Comparison of ENCODE assay signal across 1 cellular context in the genomic region with DNA sequence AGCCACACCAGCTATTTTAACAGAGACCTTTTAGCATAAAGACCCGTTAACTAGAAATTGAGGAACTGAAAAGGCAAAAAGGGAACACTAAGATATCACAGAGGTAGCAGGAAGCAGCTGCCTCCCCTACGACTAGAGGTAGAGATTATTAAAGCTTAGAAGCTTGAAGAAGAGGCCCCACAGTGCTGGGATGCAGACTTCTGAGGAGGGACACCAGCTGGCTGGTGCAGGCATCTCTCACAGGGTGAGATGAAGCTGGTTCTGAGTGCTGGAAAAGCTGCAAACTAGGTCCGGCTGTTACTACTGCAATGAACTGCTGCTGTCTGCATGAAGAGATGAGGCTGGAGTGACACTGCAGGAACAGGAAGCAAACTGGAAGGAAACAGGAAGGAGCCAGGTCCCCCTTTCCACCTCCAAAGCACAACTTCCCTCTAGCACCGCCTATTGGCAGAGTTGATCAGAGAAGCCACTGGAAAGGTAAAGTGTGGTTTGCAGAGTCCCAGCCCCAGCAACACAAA.
TF ChIP-seq lines count a peak whose summit lies in the region.

No MANE protein-coding gene starts in this region.

TF ChIP-seq in GM12878, 131 proteins besides CTCF, POLR2A, EP300 and RAD21 (continued from another document and continues in another):
- TF ChIP-seq IRF5 (IDR thresholded peaks at IDR 0.05; ENCODE audit: borderline replicate concordance), result no peak
- TF ChIP-seq SMC3 (IDR thresholded peaks at IDR 0.05; ENCODE audit: borderline replicate concordance, low read length), result peak; percentile 12; the same call in 1 of the 2 replicates
- no peak for TF ChIP-seq NFXL1 (IDR thresholded peaks at IDR 0.05; ENCODE audit: borderline replicate concordance)
- TF ChIP-seq TCF12 (IDR thresholded peaks at IDR 0.05; ENCODE audit: low read depth, low read length), result peak; percentile 78
- TF ChIP-seq RELA (IDR thresholded peaks at IDR 0.05; ENCODE audit: borderline replicate concordance, partially characterized antibody), result no peak
- no peak for TF ChIP-seq USF2 (IDR thresholded peaks at IDR 0.05; ENCODE audit: borderline replicate concordance, low read depth, low read length)
- 0 out of 2 replicates have a peak, but pooled peaks have one; percentile 23 for TF ChIP-seq CBX5 (IDR thresholded peaks at IDR 0.05; ENCODE audit: low read depth)
- TF ChIP-seq, protein P1, sequence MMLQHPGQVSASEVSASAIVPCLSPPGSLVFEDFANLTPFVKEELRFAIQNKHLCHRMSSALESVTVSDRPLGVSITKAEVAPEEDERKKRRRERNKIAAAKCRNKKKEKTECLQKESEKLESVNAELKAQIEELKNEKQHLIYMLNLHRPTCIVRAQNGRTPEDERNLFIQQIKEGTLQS (IDR thresholded peaks at IDR 0.05; ENCODE audit: borderline replicate concordance, extremely low read depth, low read depth, low read length), result no peak
- no peak for TF ChIP-seq STAT3 (IDR thresholded peaks at IDR 0.05; ENCODE audit: low read depth, low read length)
- TF ChIP-seq EED (IDR thresholded peaks at IDR 0.05; ENCODE audit: low read depth), result 0 out of 2 replicates have a peak, but pooled peaks have one; percentile 35
- TF ChIP-seq, protein P2, sequence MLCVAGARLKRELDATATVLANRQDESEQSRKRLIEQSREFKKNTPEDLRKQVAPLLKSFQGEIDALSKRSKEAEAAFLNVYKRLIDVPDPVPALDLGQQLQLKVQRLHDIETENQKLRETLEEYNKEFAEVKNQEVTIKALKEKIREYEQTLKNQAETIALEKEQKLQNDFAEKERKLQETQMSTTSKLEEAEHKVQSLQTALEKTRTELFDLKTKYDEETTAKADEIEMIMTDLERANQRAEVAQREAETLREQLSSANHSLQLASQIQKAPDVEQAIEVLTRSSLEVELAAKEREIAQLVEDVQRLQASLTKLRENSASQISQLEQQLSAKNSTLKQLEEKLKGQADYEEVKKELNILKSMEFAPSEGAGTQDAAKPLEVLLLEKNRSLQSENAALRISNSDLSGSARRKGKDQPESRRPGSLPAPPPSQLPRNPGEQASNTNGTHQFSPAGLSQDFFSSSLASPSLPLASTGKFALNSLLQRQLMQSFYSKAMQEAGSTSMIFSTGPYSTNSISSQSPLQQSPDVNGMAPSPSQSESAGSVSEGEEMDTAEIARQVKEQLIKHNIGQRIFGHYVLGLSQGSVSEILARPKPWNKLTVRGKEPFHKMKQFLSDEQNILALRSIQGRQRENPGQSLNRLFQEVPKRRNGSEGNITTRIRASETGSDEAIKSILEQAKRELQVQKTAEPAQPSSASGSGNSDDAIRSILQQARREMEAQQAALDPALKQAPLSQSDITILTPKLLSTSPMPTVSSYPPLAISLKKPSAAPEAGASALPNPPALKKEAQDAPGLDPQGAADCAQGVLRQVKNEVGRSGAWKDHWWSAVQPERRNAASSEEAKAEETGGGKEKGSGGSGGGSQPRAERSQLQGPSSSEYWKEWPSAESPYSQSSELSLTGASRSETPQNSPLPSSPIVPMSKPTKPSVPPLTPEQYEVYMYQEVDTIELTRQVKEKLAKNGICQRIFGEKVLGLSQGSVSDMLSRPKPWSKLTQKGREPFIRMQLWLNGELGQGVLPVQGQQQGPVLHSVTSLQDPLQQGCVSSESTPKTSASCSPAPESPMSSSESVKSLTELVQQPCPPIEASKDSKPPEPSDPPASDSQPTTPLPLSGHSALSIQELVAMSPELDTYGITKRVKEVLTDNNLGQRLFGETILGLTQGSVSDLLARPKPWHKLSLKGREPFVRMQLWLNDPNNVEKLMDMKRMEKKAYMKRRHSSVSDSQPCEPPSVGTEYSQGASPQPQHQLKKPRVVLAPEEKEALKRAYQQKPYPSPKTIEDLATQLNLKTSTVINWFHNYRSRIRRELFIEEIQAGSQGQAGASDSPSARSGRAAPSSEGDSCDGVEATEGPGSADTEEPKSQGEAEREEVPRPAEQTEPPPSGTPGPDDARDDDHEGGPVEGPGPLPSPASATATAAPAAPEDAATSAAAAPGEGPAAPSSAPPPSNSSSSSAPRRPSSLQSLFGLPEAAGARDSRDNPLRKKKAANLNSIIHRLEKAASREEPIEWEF (IDR thresholded peaks at IDR 0.05; ENCODE audit: insufficient replicate concordance, low read depth, low read length), result no peak
- TF ChIP-seq SRF (IDR thresholded peaks at IDR 0.05; ENCODE audit: low read depth in 2 of 2, low read length in 2 of 2), result no peak
- TF ChIP-seq BCL11A (IDR thresholded peaks at IDR 0.05; ENCODE audit: low read depth, low read length), result peak; percentile 53; the same call in 1 of the 2 replicates
- TF ChIP-seq, protein P3, sequence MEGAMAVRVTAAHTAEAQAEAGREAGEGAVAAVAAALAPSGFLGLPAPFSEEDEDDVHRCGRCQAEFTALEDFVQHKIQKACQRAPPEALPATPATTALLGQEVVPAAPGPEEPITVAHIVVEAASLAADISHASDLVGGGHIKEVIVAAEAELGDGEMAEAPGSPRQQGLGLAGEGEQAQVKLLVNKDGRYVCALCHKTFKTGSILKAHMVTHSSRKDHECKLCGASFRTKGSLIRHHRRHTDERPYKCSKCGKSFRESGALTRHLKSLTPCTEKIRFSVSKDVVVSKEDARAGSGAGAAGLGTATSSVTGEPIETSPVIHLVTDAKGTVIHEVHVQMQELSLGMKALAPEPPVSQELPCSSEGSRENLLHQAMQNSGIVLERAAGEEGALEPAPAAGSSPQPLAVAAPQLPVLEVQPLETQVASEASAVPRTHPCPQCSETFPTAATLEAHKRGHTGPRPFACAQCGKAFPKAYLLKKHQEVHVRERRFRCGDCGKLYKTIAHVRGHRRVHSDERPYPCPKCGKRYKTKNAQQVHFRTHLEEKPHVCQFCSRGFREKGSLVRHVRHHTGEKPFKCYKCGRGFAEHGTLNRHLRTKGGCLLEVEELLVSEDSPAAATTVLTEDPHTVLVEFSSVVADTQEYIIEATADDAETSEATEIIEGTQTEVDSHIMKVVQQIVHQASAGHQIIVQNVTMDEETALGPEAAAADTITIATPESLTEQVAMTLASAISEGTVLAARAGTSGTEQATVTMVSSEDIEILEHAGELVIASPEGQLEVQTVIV (IDR thresholded peaks at IDR 0.05; ENCODE audit: borderline replicate concordance, partially characterized antibody), result no peak
- TF ChIP-seq TCF3 (IDR thresholded peaks at IDR 0.05; ENCODE audit: borderline replicate concordance, insufficient read depth, low read depth, low read length), result no peak
- TF ChIP-seq SMAD5 (IDR thresholded peaks at IDR 0.05; ENCODE audit: low read depth), result no peak
- no peak for TF ChIP-seq CHD1 (IDR thresholded peaks at IDR 0.05; ENCODE audit: low read depth, low read length)
- TF ChIP-seq CBFB (IDR thresholded peaks at IDR 0.05; ENCODE audit: low read depth), result no peak
- TF ChIP-seq ZNF207 (IDR thresholded peaks at IDR 0.05; ENCODE audit: borderline replicate concordance), result no peak
- peak; percentile 82 for TF ChIP-seq IKZF1 (conservative IDR thresholded peaks at IDR 0.05)
- peak; percentile 54; the same call in 1 of the 2 replicates for TF ChIP-seq NBN (IDR thresholded peaks at IDR 0.05)
- no peak for TF ChIP-seq POU2F2 (IDR thresholded peaks at IDR 0.05; ENCODE audit: borderline replicate concordance, low read depth, low read length)
- TF ChIP-seq, protein P4, sequence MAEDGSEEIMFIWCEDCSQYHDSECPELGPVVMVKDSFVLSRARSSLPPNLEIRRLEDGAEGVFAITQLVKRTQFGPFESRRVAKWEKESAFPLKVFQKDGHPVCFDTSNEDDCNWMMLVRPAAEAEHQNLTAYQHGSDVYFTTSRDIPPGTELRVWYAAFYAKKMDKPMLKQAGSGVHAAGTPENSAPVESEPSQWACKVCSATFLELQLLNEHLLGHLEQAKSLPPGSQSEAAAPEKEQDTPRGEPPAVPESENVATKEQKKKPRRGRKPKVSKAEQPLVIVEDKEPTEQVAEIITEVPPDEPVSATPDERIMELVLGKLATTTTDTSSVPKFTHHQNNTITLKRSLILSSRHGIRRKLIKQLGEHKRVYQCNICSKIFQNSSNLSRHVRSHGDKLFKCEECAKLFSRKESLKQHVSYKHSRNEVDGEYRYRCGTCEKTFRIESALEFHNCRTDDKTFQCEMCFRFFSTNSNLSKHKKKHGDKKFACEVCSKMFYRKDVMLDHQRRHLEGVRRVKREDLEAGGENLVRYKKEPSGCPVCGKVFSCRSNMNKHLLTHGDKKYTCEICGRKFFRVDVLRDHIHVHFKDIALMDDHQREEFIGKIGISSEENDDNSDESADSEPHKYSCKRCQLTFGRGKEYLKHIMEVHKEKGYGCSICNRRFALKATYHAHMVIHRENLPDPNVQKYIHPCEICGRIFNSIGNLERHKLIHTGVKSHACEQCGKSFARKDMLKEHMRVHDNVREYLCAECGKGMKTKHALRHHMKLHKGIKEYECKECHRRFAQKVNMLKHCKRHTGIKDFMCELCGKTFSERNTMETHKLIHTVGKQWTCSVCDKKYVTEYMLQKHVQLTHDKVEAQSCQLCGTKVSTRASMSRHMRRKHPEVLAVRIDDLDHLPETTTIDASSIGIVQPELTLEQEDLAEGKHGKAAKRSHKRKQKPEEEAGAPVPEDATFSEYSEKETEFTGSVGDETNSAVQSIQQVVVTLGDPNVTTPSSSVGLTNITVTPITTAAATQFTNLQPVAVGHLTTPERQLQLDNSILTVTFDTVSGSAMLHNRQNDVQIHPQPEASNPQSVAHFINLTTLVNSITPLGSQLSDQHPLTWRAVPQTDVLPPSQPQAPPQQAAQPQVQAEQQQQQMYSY (CRISPR knock-in tag; IDR thresholded peaks at IDR 0.05), result no peak
- TF ChIP-seq, protein P5, sequence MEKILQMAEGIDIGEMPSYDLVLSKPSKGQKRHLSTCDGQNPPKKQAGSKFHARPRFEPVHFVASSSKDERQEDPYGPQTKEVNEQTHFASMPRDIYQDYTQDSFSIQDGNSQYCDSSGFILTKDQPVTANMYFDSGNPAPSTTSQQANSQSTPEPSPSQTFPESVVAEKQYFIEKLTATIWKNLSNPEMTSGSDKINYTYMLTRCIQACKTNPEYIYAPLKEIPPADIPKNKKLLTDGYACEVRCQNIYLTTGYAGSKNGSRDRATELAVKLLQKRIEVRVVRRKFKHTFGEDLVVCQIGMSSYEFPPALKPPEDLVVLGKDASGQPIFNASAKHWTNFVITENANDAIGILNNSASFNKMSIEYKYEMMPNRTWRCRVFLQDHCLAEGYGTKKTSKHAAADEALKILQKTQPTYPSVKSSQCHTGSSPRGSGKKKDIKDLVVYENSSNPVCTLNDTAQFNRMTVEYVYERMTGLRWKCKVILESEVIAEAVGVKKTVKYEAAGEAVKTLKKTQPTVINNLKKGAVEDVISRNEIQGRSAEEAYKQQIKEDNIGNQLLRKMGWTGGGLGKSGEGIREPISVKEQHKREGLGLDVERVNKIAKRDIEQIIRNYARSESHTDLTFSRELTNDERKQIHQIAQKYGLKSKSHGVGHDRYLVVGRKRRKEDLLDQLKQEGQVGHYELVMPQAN (conservative IDR thresholded peaks at IDR 0.05), result no peak
- no peak for TF ChIP-seq BMI1 (IDR thresholded peaks at IDR 0.05; ENCODE audit: borderline replicate concordance)
- no peak for TF ChIP-seq YBX1 (IDR thresholded peaks at IDR 0.05)
- no peak for TF ChIP-seq ZSCAN29 (IDR thresholded peaks at IDR 0.05)
- TF ChIP-seq RCOR1 (conservative IDR thresholded peaks at IDR 0.05; ENCODE audit: low read depth, low read length), result peak; percentile 67; the same call in 1 of the 2 replicates
- TF ChIP-seq, protein P6, sequence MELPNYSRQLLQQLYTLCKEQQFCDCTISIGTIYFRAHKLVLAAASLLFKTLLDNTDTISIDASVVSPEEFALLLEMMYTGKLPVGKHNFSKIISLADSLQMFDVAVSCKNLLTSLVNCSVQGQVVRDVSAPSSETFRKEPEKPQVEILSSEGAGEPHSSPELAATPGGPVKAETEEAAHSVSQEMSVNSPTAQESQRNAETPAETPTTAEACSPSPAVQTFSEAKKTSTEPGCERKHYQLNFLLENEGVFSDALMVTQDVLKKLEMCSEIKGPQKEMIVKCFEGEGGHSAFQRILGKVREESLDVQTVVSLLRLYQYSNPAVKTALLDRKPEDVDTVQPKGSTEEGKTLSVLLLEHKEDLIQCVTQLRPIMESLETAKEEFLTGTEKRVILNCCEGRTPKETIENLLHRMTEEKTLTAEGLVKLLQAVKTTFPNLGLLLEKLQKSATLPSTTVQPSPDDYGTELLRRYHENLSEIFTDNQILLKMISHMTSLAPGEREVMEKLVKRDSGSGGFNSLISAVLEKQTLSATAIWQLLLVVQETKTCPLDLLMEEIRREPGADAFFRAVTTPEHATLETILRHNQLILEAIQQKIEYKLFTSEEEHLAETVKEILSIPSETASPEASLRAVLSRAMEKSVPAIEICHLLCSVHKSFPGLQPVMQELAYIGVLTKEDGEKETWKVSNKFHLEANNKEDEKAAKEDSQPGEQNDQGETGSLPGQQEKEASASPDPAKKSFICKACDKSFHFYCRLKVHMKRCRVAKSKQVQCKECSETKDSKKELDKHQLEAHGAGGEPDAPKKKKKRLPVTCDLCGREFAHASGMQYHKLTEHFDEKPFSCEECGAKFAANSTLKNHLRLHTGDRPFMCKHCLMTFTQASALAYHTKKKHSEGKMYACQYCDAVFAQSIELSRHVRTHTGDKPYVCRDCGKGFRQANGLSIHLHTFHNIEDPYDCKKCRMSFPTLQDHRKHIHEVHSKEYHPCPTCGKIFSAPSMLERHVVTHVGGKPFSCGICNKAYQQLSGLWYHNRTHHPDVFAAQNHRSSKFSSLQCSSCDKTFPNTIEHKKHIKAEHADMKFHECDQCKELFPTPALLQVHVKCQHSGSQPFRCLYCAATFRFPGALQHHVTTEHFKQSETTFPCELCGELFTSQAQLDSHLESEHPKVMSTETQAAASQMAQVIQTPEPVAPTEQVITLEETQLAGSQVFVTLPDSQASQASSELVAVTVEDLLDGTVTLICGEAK (IDR thresholded peaks at IDR 0.05; ENCODE audit: borderline replicate concordance), result peak; percentile 17; the same call in 1 of the 2 replicates
- no peak for TF ChIP-seq NRF1 (conservative IDR thresholded peaks at IDR 0.05; ENCODE audit: low read depth, low read length)
- TF ChIP-seq, protein P7, sequence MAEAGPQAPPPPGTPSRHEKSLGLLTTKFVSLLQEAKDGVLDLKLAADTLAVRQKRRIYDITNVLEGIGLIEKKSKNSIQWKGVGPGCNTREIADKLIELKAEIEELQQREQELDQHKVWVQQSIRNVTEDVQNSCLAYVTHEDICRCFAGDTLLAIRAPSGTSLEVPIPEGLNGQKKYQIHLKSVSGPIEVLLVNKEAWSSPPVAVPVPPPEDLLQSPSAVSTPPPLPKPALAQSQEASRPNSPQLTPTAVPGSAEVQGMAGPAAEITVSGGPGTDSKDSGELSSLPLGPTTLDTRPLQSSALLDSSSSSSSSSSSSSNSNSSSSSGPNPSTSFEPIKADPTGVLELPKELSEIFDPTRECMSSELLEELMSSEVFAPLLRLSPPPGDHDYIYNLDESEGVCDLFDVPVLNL (IDR thresholded peaks at IDR 0.05; ENCODE audit: low read depth, low read length), result no peak
